Comparison of ENCODE assay signal across 22 cellular contexts in genomic region chr6:46279874-46280273, GRCh38.
DNase-seq lines count a peak whose midpoint lies in the region; ATAC-seq and TF ChIP-seq lines count a peak whose summit lies in the region.
"Had no signal": no experiment of that assay in that cellular context is flagged by ENCODE, and none has a peak within 500 bp of the region (broad histone marks: within the 10 kb centered on the region; RNA-seq: fewer than 3 reads in every experiment).

No MANE protein-coding gene starts in this region.

- H3K27me3 ChIP-seq in gastrocnemius medialis: no peaks in the 10 kb centered on the region
- H3K27me3 ChIP-seq: BLaER1 treated with 17β-estradiol and CSF1 and Interleukin-3, amounts not matched to agents 10 nM and 100 nM had no signal

- H3K4me1 ChIP-seq in gastrocnemius medialis: peaks cover 16 to 35% of the 10 kb centered on the region in 2 donors
- H3K4me1 ChIP-seq: BLaER1 treated with 17β-estradiol and CSF1 and Interleukin-3, amounts not matched to agents 10 nM and 100 nM had no signal

- ATAC-seq in gastrocnemius medialis: peak; percentile 71 to 83
- no peak for ATAC-seq in T-cell (replicated peaks in 1 of 4)
- ATAC-seq: CD8-positive, alpha-beta T cell had no signal

- H3K27ac ChIP-seq in gastrocnemius medialis (no peak overlapping the region), coronary artery (no peak overlapping the region)
- H3K27ac ChIP-seq: BLaER1 treated with 17β-estradiol and CSF1 and Interleukin-3, amounts not matched to agents 10 nM and 100 nM had no signal

- in situ Hi-C loops in gastrocnemius medialis (cut with MboI; ENCODE audit: low sequenced_read_pairs in 4 of 4): no loop called here

- no peak overlapping the region for H3K27ac Mint-ChIP-seq in T-cell
- H3K27ac Mint-ChIP-seq: CD8-positive, alpha-beta T cell had no signal

- H3K27me3 Mint-ChIP-seq in T-cell: peaks cover 9 to 25% of the 10 kb centered on the region in 2 donors

- no peaks in the 10 kb centered on the region for H3K9me3 Mint-ChIP-seq in T-cell
- H3K9me3 Mint-ChIP-seq: CD8-positive, alpha-beta T cell had no signal

- H3K36me3 Mint-ChIP-seq in T-cell: no peaks in the 10 kb centered on the region
- H3K36me3 Mint-ChIP-seq: CD8-positive, alpha-beta T cell had no signal

- H3K4me3 Mint-ChIP-seq in T-cell: no peak overlapping the region
- H3K4me3 Mint-ChIP-seq: CD8-positive, alpha-beta T cell had no signal

- CTCF ChIA-PET in T-cell (lab: Charles Lee): no interaction called here

- no peak for TF ChIP-seq POLR2A in gastrocnemius medialis (IDR thresholded peaks at IDR 0.05)

- intact Hi-C loops in gastrocnemius medialis (cut with DNase I; ENCODE audit: low total_unique reads): no loop called here

- TF ChIP-seq CTCF in AG09309 (IDR thresholded peaks at IDR 0.05; ENCODE audit: control insufficient read depth, insufficient read depth, low read depth, low read length, missing control alignments) (no peak), fibroblast of pulmonary artery (IDR thresholded peaks at IDR 0.05; ENCODE audit: low read length, missing control alignments) (no peak), gastrocnemius medialis (IDR thresholded peaks at IDR 0.05 in 4 of 5, conservative IDR thresholded peaks at IDR 0.05 in 1 of 5) (no peak), coronary artery (IDR thresholded peaks at IDR 0.05) (no peak)

- DNase-seq in AG09309 (ENCODE audit: low read depth): peak; percentile 51
- peak; percentile 9 for DNase-seq in RKO (ENCODE audit: low spot score)
- DNase-seq in fibroblast of pulmonary artery (ENCODE audit: low read depth): peak; percentile 6
- no peak for DNase-seq in gastrocnemius medialis
- DNase-seq in T-cell: no peak
- DNase-seq in coronary artery (ENCODE audit: low spot score): no peak
- no peak for DNase-seq in NCI-H2171 (lab: John Stamatoyannopoulos, UW)
- DNase-seq in NCI-H2029 treated with DMSO at 0.1 percent for 48 hours (lab: John Stamatoyannopoulos, UW): no peak
- DNase-seq: 8988T; Calu3; CD8-positive, alpha-beta T cell; GF-D8; GOT3; MM.1S; NCI-H1092; NCI-H1436 treated with DMSO at 0.1 percent for 48 hours; NCI-H2081; NCI-H510A treated with DMSO at 0.1 percent for 48 hours; NCI-H774; RPMI8226; SHP77 treated with DMSO at 0.1 percent for 48 hours had no signal

- POLR2A ChIA-PET in T-cell (lab: Charles Lee): no interaction called here

- no peaks in the 10 kb centered on the region for H3K36me3 ChIP-seq in gastrocnemius medialis
- H3K36me3 ChIP-seq: BLaER1 treated with 17β-estradiol and CSF1 and Interleukin-3, amounts not matched to agents 10 nM and 100 nM had no signal

- no peaks in the 10 kb centered on the region for H3K4me1 Mint-ChIP-seq in T-cell

- no peaks in the 10 kb centered on the region for H3K9me3 ChIP-seq in gastrocnemius medialis
- H3K9me3 ChIP-seq: BLaER1 treated with 17β-estradiol and CSF1 and Interleukin-3, amounts not matched to agents 10 nM and 100 nM had no signal

- no peak overlapping the region for H3K4me3 ChIP-seq in AG09309 (ENCODE audit: control insufficient read depth, low read depth, low read length)
- no peak overlapping the region for H3K4me3 ChIP-seq in fibroblast of pulmonary artery (replicated peaks; ENCODE audit: low read depth, low read length)
- no peak overlapping the region for H3K4me3 ChIP-seq in gastrocnemius medialis
- H3K4me3 ChIP-seq in coronary artery: no peak overlapping the region
- H3K4me3 ChIP-seq: BLaER1 treated with 17β-estradiol and CSF1 and Interleukin-3, amounts not matched to agents 10 nM and 100 nM had no signal

Comparison
In these comparisons a context has a peak if more than half of its experiments do, and no peak if none do; other contexts are left out.
1. DNase-seq: peak in AG09309 (single experiment), RKO (single experiment) and fibroblast of pulmonary artery (single experiment); none in gastrocnemius medialis (0 of 2), T-cell (0 of 34), coronary artery (single experiment), NCI-H2171 (single experiment) and NCI-H2029 treated with DMSO at 0.1 percent for 48 hours (single experiment).
2. ATAC-seq: peak in gastrocnemius medialis (2 of 2); none in T-cell (0 of 4).